ENCODE assay signal across 8 cellular contexts in the genomic region with DNA sequence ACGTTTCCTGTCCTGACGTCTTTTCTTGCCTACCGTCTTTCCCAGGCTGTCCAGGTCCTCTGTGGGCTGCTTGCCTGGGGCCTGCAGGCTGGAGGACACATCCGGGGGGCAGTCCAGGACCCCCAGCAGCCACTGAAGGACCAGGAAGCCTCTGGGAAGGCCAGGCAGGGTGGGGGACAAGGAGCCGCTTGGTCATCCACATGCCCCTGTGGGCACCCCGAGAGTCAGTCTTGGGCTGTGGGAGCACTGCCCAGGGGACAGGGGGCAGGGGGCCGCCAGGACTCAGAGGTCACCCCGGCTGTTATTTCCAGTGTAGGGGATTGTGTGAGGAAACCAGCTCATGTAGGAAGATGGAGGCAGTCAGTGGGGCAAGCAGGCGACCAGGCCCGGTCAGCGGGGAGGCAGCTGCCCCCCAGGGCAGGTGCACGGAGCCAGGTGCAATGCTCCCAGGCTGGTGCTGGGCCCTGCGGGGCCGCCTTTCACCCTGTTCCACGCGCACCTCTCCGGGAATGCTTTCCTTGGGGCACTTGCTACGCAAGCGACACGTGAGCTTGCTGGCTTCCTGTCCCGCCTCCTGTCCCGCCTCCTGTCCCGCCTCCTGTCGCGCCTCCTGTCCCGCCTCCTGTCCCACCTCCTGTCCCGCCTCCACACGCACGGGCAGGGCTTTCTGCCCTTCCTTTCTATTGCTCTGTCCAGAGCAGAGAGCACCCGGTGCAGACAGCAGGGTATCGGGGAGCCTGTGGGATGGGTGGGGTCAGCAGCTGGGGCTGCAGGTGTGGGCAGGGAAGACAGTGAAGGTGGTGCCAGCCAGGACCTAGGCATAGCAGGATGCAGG. TPM values are rescaled to one million over a fixed set of nuclear protein-coding genes. Genes with fewer than 3 reads are reported as not detected.
DNase-seq lines count a peak whose midpoint lies in the region; ATAC-seq, FAIRE-seq and TF ChIP-seq lines count a peak whose summit lies in the region.

No MANE protein-coding gene starts in this region.

- peaks cover 13% of the 10 kb centered on the region; the same call in 1 of the 2 replicates for H3K9me3 ChIP-seq in HepG2 (ENCODE audit: low read length)

- BruUV-seq in HepG2 (replicated peaks; lab: Mats Ljungman, UMichigan) = TSS peak; percentile 80

- TF ChIP-seq RAD21 in HepG2 (CRISPR knock-in tag; IDR thresholded peaks at IDR 0.05) = 0 out of 2 replicates have a peak, but pooled peaks have one; percentile 8

- H3K27me3 ChIP-seq in HepG2 (ENCODE audit: control insufficient read depth in 1 of 2, insufficient read depth in 2 of 2, low read length in 2 of 2) = no peaks in the 10 kb centered on the region; a peak in 1 of 5 replicates

- peak in 1 of 2 experiments; percentile 25; a peak in 1 of 4 replicates for TF ChIP-seq EP300 in HepG2 (IDR thresholded peaks at IDR 0.05; ENCODE audit: low read depth in 2 of 2, low read length in 2 of 2)
- no peak for TF ChIP-seq EP300 in HepG2 (CRISPR knock-in tag; IDR thresholded peaks at IDR 0.05; ENCODE audit: borderline replicate concordance)

- H3K27ac ChIP-seq in HepG2 (ENCODE audit: extremely low read length, insufficient read depth, low read length) = peak overlapping the region; percentile 65

- TF ChIP-seq POLR2A in GM18505 (IDR thresholded peaks at IDR 0.05; ENCODE audit: borderline replicate concordance, extremely low read depth, insufficient read depth, insufficient read length) = peak; percentile 87
- peak; percentile 81 to 96 for TF ChIP-seq POLR2A in HepG2 (IDR thresholded peaks at IDR 0.05; ENCODE audit: insufficient read depth in 1 of 2, low read depth in 2 of 2, low read length in 2 of 2)

- FAIRE-seq in HepG2 (lab: Jason Lieb, UNC) = peak; percentile 26

- in situ Hi-C loops in HepG2 (cut with HindIII; ENCODE audit: extremely low pct_ligation_motif_present, low pct_unique_long_range_greater_than_20kb) = no loop called here
- in situ Hi-C loops in KBM-7 (cut with MboI; ENCODE audit: low pct_unique_long_range_greater_than_20kb, low sequenced_read_pairs) = no loop called here

- POLR2A ChIA-PET in HepG2 (lab: Yijun Ruan, JAX) = interaction anchor here (0.7 to 1.4 kb wide), 8 partner anchors 14 to 443 kb away, joined by 3 to 5 read pairs (median 3); partner anchors contain the start of gene BRSK2

- TF ChIP-seq CTCF in HepG2 (CRISPR knock-in tag; IDR thresholded peaks at IDR 0.05) = no peak; the same call in 1 of the 2 replicates

- WGBS in HepG2 (ENCODE audit: low lambda C conversion rate) = 18% methylated on average over 6 of the region's 31 CpGs

- no peaks in the 10 kb centered on the region for H3K79me2 ChIP-seq in HepG2 (ENCODE audit: insufficient read depth, low read length)

- peak overlapping the region; percentile 53 to 83 (median 57) for H3K4me3 ChIP-seq in HepG2 (replicated peaks in 1 of 3; ENCODE audit: insufficient read depth in 1 of 3, low read depth in 2 of 3, low read length in 3 of 3)

- CTCF ChIA-PET in HepG2 (lab: Yijun Ruan, JAX; ENCODE audit: low intra/inter-chr PET ratio, low total read pairs) = no interaction called here

- H4K20me1 ChIP-seq in HepG2 (ENCODE audit: insufficient read depth, low read length) = no peaks in the 10 kb centered on the region

- H3K9ac ChIP-seq in HepG2 (ENCODE audit: insufficient read depth, low read depth, low read length) = peak overlapping the region; percentile 81

- DNase-seq in NCI-H748 (lab: John Stamatoyannopoulos, UW; ENCODE audit: unreplicated experiment) (peak; percentile 87), dermis blood vessel endothelial cell (peak; percentile 94), HepG2 (ENCODE audit: low spot score) (peak; percentile 82), KBM-7 (no peak)
- peak; percentile 86 for DNase-seq in activated CD4-positive, alpha-beta T cell treated with anti-CD3 and anti-CD28 coated beads, Interleukin-2, amount 50 U/mL, for 4 hours
- DNase-seq in stimulated activated CD4-positive, alpha-beta T cell treated with anti-CD3 and anti-CD28 coated beads, Interleukin-2, amount 100 ng/mL, for 24 hours = peak; percentile 91 to 93

- no peaks in the 10 kb centered on the region for H3K36me3 ChIP-seq in HepG2 (replicated peaks in 1 of 2; ENCODE audit: control insufficient read depth in 1 of 2, insufficient read depth in 2 of 2, low read length in 2 of 2)

- no peak overlapping the region for H2AFZ ChIP-seq in HepG2 (ENCODE audit: low read length)

- H3K4me2 ChIP-seq in HepG2 (ENCODE audit: low read depth, low read length) = peak overlapping the region; percentile 99

- intact Hi-C loops in HepG2 (cut with micrococcal nuclease; ENCODE audit: unreplicated experiment) = loop anchor here (5.0 to 10.0 kb wide), 2 partner anchors 58 to 95 kb away; no protein-coding TSS in a partner anchor

- peaks cover 27% of the 10 kb centered on the region for H3K4me1 ChIP-seq in HepG2 (ENCODE audit: insufficient read depth, low read length)

- peak; percentile 64 for ATAC-seq in GM18505 (IDR thresholded peaks at IDR 0.05; ENCODE audit: unreplicated experiment)
- ATAC-seq in HG03196 (IDR thresholded peaks at IDR 0.05; ENCODE audit: unreplicated experiment) = peak; percentile 82
- peak; percentile 86 for ATAC-seq in HepG2

TF ChIP-seq in HepG2, 621 proteins besides CTCF, POLR2A, EP300 and RAD21 (continues in another document):
- TF ChIP-seq SNAI1 (CRISPR knock-in tag; IDR thresholded peaks at IDR 0.05; ENCODE audit: borderline replicate concordance) (peak; percentile 55; the same call in 1 of the 2 replicates), NPAS2 (CRISPR knock-in tag; IDR thresholded peaks at IDR 0.05; ENCODE audit: borderline replicate concordance) (no peak), SOX5 (CRISPR knock-in tag; IDR thresholded peaks at IDR 0.05; ENCODE audit: borderline replicate concordance) (no peak), ZNF792 (CRISPR knock-in tag; IDR thresholded peaks at IDR 0.05) (peak; percentile 54; the same call in 1 of the 2 replicates), ZNF709 (CRISPR knock-in tag; IDR thresholded peaks at IDR 0.05) (no peak), DNMT3B (CRISPR knock-in tag; conservative IDR thresholded peaks at IDR 0.05) (no peak), ZNF333 (CRISPR knock-in tag; IDR thresholded peaks at IDR 0.05; ENCODE audit: borderline replicate concordance) (peak; percentile 95; the same call in 1 of the 2 replicates), PHF20 (CRISPR knock-in tag; IDR thresholded peaks at IDR 0.05) (peak; percentile 61; the same call in 1 of the 2 replicates), ZNF44 (CRISPR knock-in tag; IDR thresholded peaks at IDR 0.05) (no peak), NRL (CRISPR knock-in tag; IDR thresholded peaks at IDR 0.05; ENCODE audit: borderline replicate concordance) (0 out of 2 replicates have a peak, but pooled peaks have one; percentile 33)

RNA-seq across cellular contexts. Expression of gene MUC5B, which starts 39.5 kb away (rescaled TPM):
- not detected in 2 replicates for total RNA-seq in dermis blood vessel endothelial cell
- not detected in 2 replicates for total RNA-seq in HepG2 (2016; rRNA removed; fragmentation: Illumina TruSeq; extraction: Trizol)
- under 0.01 TPM in 1 of 2 replicates, not detected in the other for total RNA-seq in HepG2 (2016; cell fraction: cytosol; rRNA removed; fragmentation: Illumina TruSeq; extraction: Trizol; ENCODE audit: low read depth)
- not detected in 2 replicates for total RNA-seq in HepG2 (2016; cell fraction: insoluble cytoplasmic fraction; rRNA removed; fragmentation: Illumina TruSeq; extraction: Trizol)
- not detected in 2 replicates for total RNA-seq in HepG2 (2016; cell fraction: membrane; rRNA removed; fragmentation: Illumina TruSeq; extraction: Trizol)
- not detected in 2 replicates for total RNA-seq in HepG2 (2016; cell fraction: nucleus; rRNA removed; fragmentation: Illumina TruSeq; extraction: Trizol)
- polyA plus RNA-seq in HepG2 (2011; rRNA removed) = 0.01 and 0.05 TPM in 2 replicates
- under 0.01 and 0.01 TPM in 2 replicates for polyA plus RNA-seq in HepG2 (2011; cell fraction: cytosol; rRNA removed)
- polyA plus RNA-seq in HepG2 (2011; cell fraction: nucleus; rRNA removed) = 0.18 and 0.99 TPM in 2 replicates
- polyA plus RNA-seq in HepG2 (2012) = 2.3 and 3.1 TPM in 2 replicates
- polyA plus RNA-seq in HepG2 (2016; cell fraction: cytosol; fragmentation: Illumina TruSeq; extraction: Trizol; ENCODE audit: low read depth) = not detected in 2 replicates
- not detected in 2 replicates for polyA plus RNA-seq in HepG2 (2016; cell fraction: insoluble cytoplasmic fraction; fragmentation: Illumina TruSeq; extraction: Trizol; ENCODE audit: low read depth)
- polyA plus RNA-seq in HepG2 (2016; cell fraction: membrane; fragmentation: Illumina TruSeq; extraction: Trizol; ENCODE audit: low read depth) = not detected in 2 replicates
- polyA plus RNA-seq in HepG2 (2016; cell fraction: nucleus; fragmentation: Illumina TruSeq; extraction: Trizol; ENCODE audit: insufficient read depth, low read depth) = not detected in 2 replicates
- polyA minus RNA-seq in HepG2 (2011; rRNA and poly(A)+ RNA removed; ENCODE audit: low replicate concordance) = 0.02 and 0.06 TPM in 2 replicates
- polyA minus RNA-seq in HepG2 (2011; cell fraction: cytosol; rRNA and poly(A)+ RNA removed) = 0.69 TPM in 1 of 2 replicates, not detected in the other
- 0.26 and 0.50 TPM in 2 replicates for polyA minus RNA-seq in HepG2 (2011; cell fraction: nucleus; rRNA and poly(A)+ RNA removed)

RNA-seq across cellular contexts. Expression of gene TOLLIP, which starts 47.0 kb away (rescaled TPM):
- 24.8 and 40.6 TPM in 2 replicates for total RNA-seq in dermis blood vessel endothelial cell
- total RNA-seq in HepG2 (2016; rRNA removed; fragmentation: Illumina TruSeq; extraction: Trizol) = 19.4 and 25.9 TPM in 2 replicates
- total RNA-seq in HepG2 (2016; cell fraction: cytosol; rRNA removed; fragmentation: Illumina TruSeq; extraction: Trizol; ENCODE audit: low read depth) = 21.8 and 24.1 TPM in 2 replicates
- total RNA-seq in HepG2 (2016; cell fraction: insoluble cytoplasmic fraction; rRNA removed; fragmentation: Illumina TruSeq; extraction: Trizol) = 18.0 and 24.4 TPM in 2 replicates
- total RNA-seq in HepG2 (2016; cell fraction: membrane; rRNA removed; fragmentation: Illumina TruSeq; extraction: Trizol) = 16.0 and 17.9 TPM in 2 replicates
- 11.3 and 14.6 TPM in 2 replicates for total RNA-seq in HepG2 (2016; cell fraction: nucleus; rRNA removed; fragmentation: Illumina TruSeq; extraction: Trizol)
- 44.2 and 47.5 TPM in 2 replicates for polyA plus RNA-seq in HepG2 (2011; rRNA removed)
- polyA plus RNA-seq in HepG2 (2011; cell fraction: cytosol; rRNA removed) = 27.1 and 38.7 TPM in 2 replicates
- 59.6 and 61.9 TPM in 2 replicates for polyA plus RNA-seq in HepG2 (2011; cell fraction: nucleus; rRNA removed)
- polyA plus RNA-seq in HepG2 (2012) = 31.4 and 32.5 TPM in 2 replicates
- 23.1 and 26.1 TPM in 2 replicates for polyA plus RNA-seq in HepG2 (2016; cell fraction: cytosol; fragmentation: Illumina TruSeq; extraction: Trizol; ENCODE audit: low read depth)
- 40.7 and 53.4 TPM in 2 replicates for polyA plus RNA-seq in HepG2 (2016; cell fraction: insoluble cytoplasmic fraction; fragmentation: Illumina TruSeq; extraction: Trizol; ENCODE audit: low read depth)
- 25.9 and 29.3 TPM in 2 replicates for polyA plus RNA-seq in HepG2 (2016; cell fraction: membrane; fragmentation: Illumina TruSeq; extraction: Trizol; ENCODE audit: low read depth)
- 27.5 and 35.7 TPM in 2 replicates for polyA plus RNA-seq in HepG2 (2016; cell fraction: nucleus; fragmentation: Illumina TruSeq; extraction: Trizol; ENCODE audit: insufficient read depth, low read depth)
- 19.2 and 101 TPM in 2 replicates for polyA minus RNA-seq in HepG2 (2011; rRNA and poly(A)+ RNA removed; ENCODE audit: low replicate concordance)
- polyA minus RNA-seq in HepG2 (2011; cell fraction: cytosol; rRNA and poly(A)+ RNA removed) = 14.2 and 15.4 TPM in 2 replicates
- 17.4 and 24.5 TPM in 2 replicates for polyA minus RNA-seq in HepG2 (2011; cell fraction: nucleus; rRNA and poly(A)+ RNA removed)
